Comparison of ENCODE assay signal across 1 cellular context in the genomic region with DNA sequence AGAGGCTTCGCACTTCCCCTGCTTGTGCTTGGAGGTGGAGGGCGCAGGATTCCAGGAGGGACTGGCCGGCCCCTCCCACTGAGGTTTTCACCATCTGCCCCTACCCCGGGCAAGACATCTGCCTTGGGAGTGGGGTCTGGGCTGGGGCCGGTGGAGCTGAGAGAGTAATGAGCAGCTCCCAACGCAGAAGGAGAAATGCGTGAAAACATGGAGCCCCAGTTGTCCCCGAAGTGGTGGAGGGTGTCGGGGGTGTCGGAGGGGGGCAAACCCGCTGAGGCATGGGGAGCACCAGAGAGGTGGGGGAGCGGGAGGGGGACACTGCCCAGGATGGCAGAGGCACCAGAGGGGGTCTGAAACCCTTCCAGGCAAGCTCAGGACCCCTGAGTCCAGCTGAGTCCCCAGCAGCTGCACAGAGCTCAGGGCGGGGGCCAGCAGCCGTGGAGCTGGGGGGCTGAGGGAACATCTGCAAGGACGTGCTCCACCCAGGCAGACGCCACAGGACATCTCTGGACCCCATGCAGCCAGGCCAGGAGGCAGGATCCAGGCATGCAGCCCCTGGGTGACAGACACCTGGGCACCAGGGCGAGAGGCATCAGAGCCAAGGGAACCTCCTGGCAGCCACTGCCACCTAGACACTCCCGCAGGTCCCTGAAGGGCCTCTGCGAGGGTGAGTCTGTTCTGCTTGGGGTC.
TF ChIP-seq lines count a peak whose summit lies in the region.

No MANE protein-coding gene starts in this region.

TF ChIP-seq in H1, 55 proteins besides CTCF, POLR2A, EP300 and RAD21 (continued from another document):
- TF ChIP-seq, protein P1, sequence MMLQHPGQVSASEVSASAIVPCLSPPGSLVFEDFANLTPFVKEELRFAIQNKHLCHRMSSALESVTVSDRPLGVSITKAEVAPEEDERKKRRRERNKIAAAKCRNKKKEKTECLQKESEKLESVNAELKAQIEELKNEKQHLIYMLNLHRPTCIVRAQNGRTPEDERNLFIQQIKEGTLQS (IDR thresholded peaks at IDR 0.05; ENCODE audit: insufficient read depth, low read depth, low read length): no peak
- TF ChIP-seq SIN3A (conservative IDR thresholded peaks at IDR 0.05 in 1 of 2, IDR thresholded peaks at IDR 0.05 in 1 of 2; ENCODE audit: low read depth in 1 of 2, low read length in 2 of 2): no peak
- no peak for TF ChIP-seq EZH2 (IDR thresholded peaks at IDR 0.05; ENCODE audit: low read depth, low read length, severe bottlenecking)
- no peak for TF ChIP-seq KDM1A (IDR thresholded peaks at IDR 0.05; ENCODE audit: borderline replicate concordance, low read length)
- no peak for TF ChIP-seq CEBPB (IDR thresholded peaks at IDR 0.05; ENCODE audit: low read depth, low read length)
- no peak for TF ChIP-seq TAF7 (optimal IDR thresholded peaks at IDR 0.05; ENCODE audit: borderline replicate concordance, low read depth, low read length)
- TF ChIP-seq ASH2L (IDR thresholded peaks at IDR 0.05; ENCODE audit: low read length): no peak
